1 cellular context compared by ENCODE assay signal in genomic region chr1:93623875-93624274, GRCh38.
TF ChIP-seq lines count a peak whose summit lies in the region.

No MANE protein-coding gene starts in this region.

TF ChIP-seq in IMR-90, 13 proteins besides CTCF, POLR2A, EP300 and RAD21 (continued from another document):
- TF ChIP-seq RFX5 (IDR thresholded peaks at IDR 0.05; ENCODE audit: low read depth, low read length) (no peak), RCOR1 (IDR thresholded peaks at IDR 0.05; ENCODE audit: insufficient replicate concordance, low read length) (no peak), CEBPB (IDR thresholded peaks at IDR 0.05; ENCODE audit: low read depth, low read length) (no peak), FOS (IDR thresholded peaks at IDR 0.05; ENCODE audit: low read depth, low read length) (no peak), MXI1 (IDR thresholded peaks at IDR 0.05; ENCODE audit: borderline replicate concordance, low read depth, low read length) (no peak)
